In genomic region chr3:12759693-12760565, GRCh38 we compare ENCODE assay signal across 1 cellular context.
TF ChIP-seq lines count a peak whose summit lies in the region.

No MANE protein-coding gene starts in this region.

TF ChIP-seq in H1, 55 proteins besides CTCF, POLR2A, EP300 and RAD21:
- TF ChIP-seq KDM4A (IDR thresholded peaks at IDR 0.05; ENCODE audit: low read depth, low read length, severe bottlenecking), result no peak
- TF ChIP-seq RBBP5 (IDR thresholded peaks at IDR 0.05; ENCODE audit: borderline replicate concordance, low read depth, low read length), result no peak
